ENCODE assay signal across 1 cellular context in genomic region chr19:57578487-57579205, GRCh38.
TF ChIP-seq lines count a peak whose summit lies in the region.

Gene ZNF416 (minus strand): TSS chr19:57578911. CDS start chr19:57578704, 207 bp downstream.

TF ChIP-seq in H1, 55 proteins besides CTCF, POLR2A, EP300 and RAD21 (continued from another document):
- no peak for TF ChIP-seq EZH2 (IDR thresholded peaks at IDR 0.05; ENCODE audit: low read depth, low read length, severe bottlenecking)
- peak; percentile 89 for TF ChIP-seq CHD2 (IDR thresholded peaks at IDR 0.05; ENCODE audit: low read length)
- TF ChIP-seq TAF1 (IDR thresholded peaks at IDR 0.05; ENCODE audit: low read depth, low read length), result peak; percentile 62
- no peak for TF ChIP-seq CTBP2 (IDR thresholded peaks at IDR 0.05; ENCODE audit: borderline replicate concordance, insufficient read depth, insufficient read length, low read length)
- TF ChIP-seq CEBPB (IDR thresholded peaks at IDR 0.05; ENCODE audit: low read depth, low read length), result no peak
- TF ChIP-seq HDAC2 (IDR thresholded peaks at IDR 0.05; ENCODE audit: borderline replicate concordance in 1 of 2, low read depth in 2 of 2, low read length in 2 of 2), result 0 out of 4 replicates have a peak, but pooled peaks of 1 of the 2 experiments have one; percentile 37
- 0 out of 2 replicates have a peak, but pooled peaks have one; percentile 60 for TF ChIP-seq RBBP5 (IDR thresholded peaks at IDR 0.05; ENCODE audit: borderline replicate concordance, low read depth, low read length)
- peak in 1 of 2 experiments; percentile 17; a peak in 1 of 4 replicates for TF ChIP-seq SIN3A (conservative IDR thresholded peaks at IDR 0.05 in 1 of 2, IDR thresholded peaks at IDR 0.05 in 1 of 2; ENCODE audit: low read depth in 1 of 2, low read length in 2 of 2)
- no peak for TF ChIP-seq TEAD4 (IDR thresholded peaks at IDR 0.05; ENCODE audit: low read depth, low read length)
- TF ChIP-seq ASH2L (IDR thresholded peaks at IDR 0.05; ENCODE audit: low read length), result peak; percentile 90
